24 cellular contexts compared by ENCODE assay signal in genomic region chr4:1069394-1069793, GRCh38. TPM values are rescaled to one million over a fixed set of nuclear protein-coding genes. Genes with fewer than 3 reads are reported as not detected.
DNase-seq lines count a peak whose midpoint lies in the region; ATAC-seq, FAIRE-seq and TF ChIP-seq lines count a peak whose summit lies in the region.
"Had no signal": no experiment of that assay in that cellular context is flagged by ENCODE, and none has a peak within 500 bp of the region (broad histone marks: within the 10 kb centered on the region; RNA-seq: fewer than 3 reads in every experiment).

No MANE protein-coding gene starts in this region.

- dilution Hi-C loops in IMR-90 (cut with HindIII; ENCODE audit: low sequenced_read_pairs, unreplicated experiment) = no loop called here

- TF ChIP-seq EP300 in K562 (IDR thresholded peaks at IDR 0.05; ENCODE audit: low read length) = no peak

- H3K4me3 ChIP-seq in IMR-90 (ENCODE audit: insufficient read depth, low read depth, low read length) (no peak overlapping the region), K562 (no peak overlapping the region), lower lobe of right lung (no peak overlapping the region)
- H3K4me3 ChIP-seq: A549; BLaER1 treated with 17β-estradiol and CSF1 and Interleukin-3, amounts not matched to agents 10 nM and 100 nM; GM12878; HAP-1 had no signal

- H3K4me2 ChIP-seq in IMR-90 (ENCODE audit: low read depth, low read length) = no peak overlapping the region
- no peak overlapping the region for H3K4me2 ChIP-seq in K562 (ENCODE audit: insufficient read depth, low read length)
- H3K4me2 ChIP-seq: A549 had no signal

- TF ChIP-seq RAD21 in IMR-90 (IDR thresholded peaks at IDR 0.05; ENCODE audit: low read length) (no peak), K562 (CRISPR knock-in tag; conservative IDR thresholded peaks at IDR 0.05 in 1 of 2, IDR thresholded peaks at IDR 0.05 in 1 of 2) (no peak)

- in situ Hi-C loops in IMR-90 (cut with MboI; ENCODE audit: low sequenced_read_pairs) = no loop called here
- in situ Hi-C loops in K562 (cut with MboI) = no loop called here

- H2BK5ac ChIP-seq in IMR-90 (ENCODE audit: low read depth, low read length, poor library complexity, severe bottlenecking) = no peak overlapping the region

- H2AK5ac ChIP-seq in IMR-90 (ENCODE audit: low read depth, low read length) = no peak overlapping the region

- CTCF ChIA-PET in IMR-90 (lab: Yijun Ruan, JAX) (no interaction called here), K562 (lab: Yijun Ruan, JAX; ENCODE audit: low intra/inter-chr PET ratio) (no interaction called here)

- H2AK9ac ChIP-seq in IMR-90 (replicated peaks; ENCODE audit: low read depth, low read length, poor library complexity) = no peak overlapping the region

- no TSS peak for BruUV-seq in IMR-90 (replicated peaks; lab: Mats Ljungman, UMichigan)
- no TSS peak for BruUV-seq in K562 (replicated peaks; lab: Mats Ljungman, UMichigan)

- no peaks in the 10 kb centered on the region for H4K20me1 ChIP-seq in IMR-90 (ENCODE audit: insufficient read depth, low read length)
- H4K20me1 ChIP-seq in K562 (replicated peaks; ENCODE audit: control insufficient read depth, insufficient read depth, low read length) = no peaks in the 10 kb centered on the region
- H4K20me1 ChIP-seq: BLaER1 treated with 17β-estradiol and CSF1 and Interleukin-3, amounts not matched to agents 10 nM and 100 nM had no signal

- no peak overlapping the region for H3K56ac ChIP-seq in IMR-90 (ENCODE audit: extremely low read depth, insufficient read depth, low read length)

- DNase-seq in IMR-90 = no peak
- no peak for DNase-seq in K562 (ENCODE audit: extremely low read depth in 1 of 4, low spot score in 3 of 4)
- DNase-seq in lower lobe of right lung = no peak
- DNase-seq in NCI-H2029 treated with DMSO at 0.1 percent for 48 hours (lab: John Stamatoyannopoulos, UW) = no peak
- DNase-seq in effector CD8-positive, alpha-beta T cell (lab: John Stamatoyannopoulos, UW) = no peak
- DNase-seq in head of caudate nucleus = no peak
- DNase-seq: 8988T; ACHN; AML-193; BE2C; CD4-positive, alpha-beta T cell; CD8-positive, alpha-beta memory T cell; DMS 273 treated with DMSO at 0.1 percent for 48 hours; DMS79; EL; GDM1; GOT3; HFFc6 had no signal

- no peaks in the 10 kb centered on the region for H3K4me1 ChIP-seq in IMR-90 (ENCODE audit: control insufficient read depth, insufficient read depth, low read length)
- H3K4me1 ChIP-seq in K562 (replicated peaks in 1 of 2; ENCODE audit: control insufficient read depth in 2 of 2, insufficient read depth in 2 of 2, low read length in 2 of 2) = peaks cover 0 to 5% of the 10 kb centered on the region in 2 experiments; a peak in 1 of 5 replicates
- no peaks in the 10 kb centered on the region for H3K4me1 ChIP-seq in lower lobe of right lung
- H3K4me1 ChIP-seq: A549, BE2C, HAP-1 had no signal

- no peak overlapping the region for H3K4ac ChIP-seq in IMR-90 (ENCODE audit: low read depth, low read length)

- POLR2A ChIA-PET in IMR-90 (lab: Charles Lee; ENCODE audit: unreplicated experiment) = no interaction called here
- POLR2A ChIA-PET in K562 (lab: Yijun Ruan, JAX) = interaction anchor here (0.6 kb wide), 1 partner anchor 36 kb away, joined by 4 read pairs; no protein-coding TSS in a partner anchor

- peaks cover 35% of the 10 kb centered on the region for H3K27me3 ChIP-seq in IMR-90 (ENCODE audit: control insufficient read depth, insufficient read depth, low read length)
- peaks cover 32 to 61% of the 10 kb centered on the region in 2 experiments for H3K27me3 ChIP-seq in K562 (ENCODE audit: control insufficient read depth in 2 of 2, insufficient read depth in 2 of 2, low read length in 2 of 2)
- H3K27me3 ChIP-seq in lower lobe of right lung (ENCODE audit: low read depth) = peaks cover 12% of the 10 kb centered on the region

- no peak overlapping the region for H2BK15ac ChIP-seq in IMR-90 (ENCODE audit: low read depth, low read length)

- no peak for ATAC-seq in IMR-90 (ENCODE audit: low read depth)
- ATAC-seq in K562 = no peak
- ATAC-seq in lower lobe of right lung = peak; percentile 39 to 50
- ATAC-seq: A549, GM12878 had no signal

- no peak overlapping the region for H4K91ac ChIP-seq in IMR-90 (ENCODE audit: insufficient read depth, low read depth, low read length)

- no peaks in the 10 kb centered on the region for H3K79me1 ChIP-seq in IMR-90 (ENCODE audit: low read depth in 1 of 2, low read length in 2 of 2)

- no peak overlapping the region for H3K23ac ChIP-seq in IMR-90 (ENCODE audit: low read depth, low read length)

- no peak overlapping the region for H2BK120ac ChIP-seq in IMR-90 (ENCODE audit: low read depth, low read length)

- H3K27ac ChIP-seq in IMR-90 (ENCODE audit: insufficient read depth, low read length) (no peak overlapping the region), K562 (ENCODE audit: extremely low read depth, low read depth, low read length) (no peak overlapping the region), lower lobe of right lung (no peak overlapping the region)
- H3K27ac ChIP-seq: A549; BLaER1 treated with 17β-estradiol and CSF1 and Interleukin-3, amounts not matched to agents 10 nM and 100 nM had no signal

- 58% methylated on average over 5 of the region's 7 CpGs; no CpG with 5 or more reads in 1 of the 2 experiments for WGBS in IMR-90 (ENCODE audit: extremely low coverage in 2 of 2, insufficient read length in 1 of 2), 2 experiments
- WGBS in K562 (ENCODE audit: insufficient coverage, low coverage, missing lambda C conversion rate) = 2% methylated on average over 7 of the region's 7 CpGs

- H3K9ac ChIP-seq in IMR-90 (ENCODE audit: low read depth, low read length) = no peak overlapping the region
- no peak overlapping the region for H3K9ac ChIP-seq in K562 (ENCODE audit: insufficient read depth in 1 of 2, low read depth in 2 of 2, low read length in 2 of 2)
- H3K9ac ChIP-seq: BLaER1 treated with 17β-estradiol and CSF1 and Interleukin-3, amounts not matched to agents 10 nM and 100 nM had no signal

- H3K18ac ChIP-seq in IMR-90 (ENCODE audit: low read depth, low read length) = no peak overlapping the region

- H2BK20ac ChIP-seq in IMR-90 (ENCODE audit: low read depth, low read length) = no peak overlapping the region

- H3K36me3 ChIP-seq in IMR-90 (ENCODE audit: control insufficient read depth, insufficient read depth, low read length) (no peaks in the 10 kb centered on the region), K562 (ENCODE audit: control insufficient read depth, insufficient read depth, low read length) (no peaks in the 10 kb centered on the region), lower lobe of right lung (no peaks in the 10 kb centered on the region)
- H3K36me3 ChIP-seq: BE2C; BLaER1 treated with 17β-estradiol and CSF1 and Interleukin-3, amounts not matched to agents 10 nM and 100 nM; HAP-1 had no signal

- no peak for TF ChIP-seq POLR2A in IMR-90 (IDR thresholded peaks at IDR 0.05; ENCODE audit: low read depth, low read length)
- no peak for TF ChIP-seq POLR2A in K562 (conservative IDR thresholded peaks at IDR 0.05)

- TF ChIP-seq CTCF in IMR-90 (conservative IDR thresholded peaks at IDR 0.05; ENCODE audit: low read depth, low read length) (no peak), K562 (IDR thresholded peaks at IDR 0.05 in 2 of 3, conservative IDR thresholded peaks at IDR 0.05 in 1 of 3; ENCODE audit: insufficient read depth in 2 of 3, low read depth in 1 of 3, low read length in 3 of 3) (no peak), lower lobe of right lung (IDR thresholded peaks at IDR 0.05) (no peak)

- H3K9me1 ChIP-seq in IMR-90 (ENCODE audit: insufficient read depth, low read length) = no peaks in the 10 kb centered on the region
- no peaks in the 10 kb centered on the region for H3K9me1 ChIP-seq in K562 (ENCODE audit: control insufficient read depth, insufficient read depth, low read length)

- H2AFZ ChIP-seq in IMR-90 (replicated peaks; ENCODE audit: low read length, poor library complexity) = no peak overlapping the region
- H2AFZ ChIP-seq in K562 (ENCODE audit: low read depth, low read length) = no peak overlapping the region

- peaks cover 3% of the 10 kb centered on the region for H3K9me3 ChIP-seq in IMR-90 (ENCODE audit: control insufficient read depth, insufficient read depth, low read length)
- no peaks in the 10 kb centered on the region; the same call in 1 of the 2 replicates for H3K9me3 ChIP-seq in K562 (replicated peaks; ENCODE audit: control insufficient read depth, insufficient read depth, low read depth, low read length)
- no peaks in the 10 kb centered on the region for H3K9me3 ChIP-seq in lower lobe of right lung
- H3K9me3 ChIP-seq: BE2C, HAP-1 had no signal

- no peak overlapping the region for H3K14ac ChIP-seq in IMR-90 (replicated peaks; ENCODE audit: low read depth, low read length)

- no peak overlapping the region for H4K8ac ChIP-seq in IMR-90 (ENCODE audit: low read depth in 2 of 2, low read length in 2 of 2)

- H3K79me2 ChIP-seq in K562 (ENCODE audit: control insufficient read depth, insufficient read depth, low read length) = no peaks in the 10 kb centered on the region

- H4K5ac ChIP-seq in IMR-90 (ENCODE audit: low read depth, low read length) = no peak overlapping the region

- FAIRE-seq in K562 (lab: Jason Lieb, UNC) = no peak
- FAIRE-seq: A549, D721Med, GM12878, H54 had no signal

- intact Hi-C loops in IMR-90 (cut with micrococcal nuclease) (no loop called here), K562 (cut with micrococcal nuclease) (no loop called here), lower lobe of right lung (cut with DNase I) (no loop called here), head of caudate nucleus (cut with DNase I) (no loop called here)

RNA-seq across cellular contexts. Expression of gene RNF212, which starts 44.0 kb away (rescaled TPM):
- total RNA-seq in IMR-90 (2012; rRNA removed) = under 0.01 TPM in 2 replicates
- 0.46 and 0.51 TPM in 2 replicates for polyA plus RNA-seq in IMR-90 (2012; rRNA removed)
- 0.08 and 0.35 TPM in 2 replicates for polyA plus RNA-seq in IMR-90 (2012; cell fraction: cytosol; rRNA removed)
- polyA plus RNA-seq in IMR-90 (2012; cell fraction: nucleus; rRNA removed; ENCODE audit: low replicate concordance) = 0.96 and 1.3 TPM in 2 replicates
- not detected in 2 replicates for total RNA-seq in K562 (2011; cell fraction: chromatin; rRNA removed; ENCODE audit: low replicate concordance)
- total RNA-seq in K562 (2011; cell fraction: nucleolus; rRNA removed) = not detected in 2 replicates
- total RNA-seq in K562 (2011; cell fraction: nucleoplasm; rRNA removed) = not detected in 2 replicates
- total RNA-seq in K562 (2014; rRNA removed) = not detected in 2 replicates
- not detected in 2 replicates for total RNA-seq in K562 (2014; rRNA removed; fragmentation: Illumina TruSeq; extraction: Trizol)
- total RNA-seq in K562 (2015; rRNA removed; fragmentation: Illumina TruSeq; extraction: Trizol) = not detected in 2 replicates
- not detected in 2 replicates for total RNA-seq in K562 (2021)
- polyA plus RNA-seq in K562 (2011; rRNA removed) = not detected in 2 replicates
- not detected in 2 replicates for polyA plus RNA-seq in K562 (2011; cell fraction: cytosol; rRNA removed)
- not detected in 2 replicates for polyA plus RNA-seq in K562 (2011; cell fraction: nucleus; rRNA removed)
- polyA plus RNA-seq in K562 (2012) = not detected in 2 replicates
- polyA plus RNA-seq in K562 (2014; fragmentation: Illumina TruSeq; extraction: Trizol) = not detected in 2 replicates
- polyA plus RNA-seq in K562 (2014; fragmentation: Nextera tagmentation; extraction: Ambion mirVana) = not detected
- 0.04 TPM in 1 of 2 replicates, not detected in the other for polyA plus RNA-seq in K562 (2014; rRNA removed)
- not detected in 2 replicates for polyA minus RNA-seq in K562 (2011; rRNA and poly(A)+ RNA removed)
- polyA minus RNA-seq in K562 (2011; cell fraction: cytosol; rRNA and poly(A)+ RNA removed) = not detected in 2 replicates
- polyA minus RNA-seq in K562 (2011; cell fraction: nucleus; rRNA and poly(A)+ RNA removed) = not detected in 2 replicates
- total RNA-seq in lower lobe of right lung = 6.8 TPM
- total RNA-seq: GM12878, HFFc6 had no signal
- polyA plus RNA-seq: GM12878 had no signal

RNA-seq across cellular contexts. Expression of gene FGFRL1, which starts 58.0 kb away (rescaled TPM):
- total RNA-seq in IMR-90 (2012; rRNA removed) (43.3 and 49.3 TPM in 2 replicates), K562 (2014; rRNA removed) (21.6 and 30.7 TPM in 2 replicates), K562 (2014; rRNA removed; fragmentation: Illumina TruSeq; extraction: Trizol) (5.3 and 7.1 TPM in 2 replicates), K562 (2015; rRNA removed; fragmentation: Illumina TruSeq; extraction: Trizol) (10.4 and 11.4 TPM in 2 replicates), K562 (2021) (45.6 and 49.9 TPM in 2 replicates), lower lobe of right lung (23.4 TPM)
- polyA plus RNA-seq in IMR-90 (2012; rRNA removed) (78.8 and 87.3 TPM in 2 replicates), K562 (2011; rRNA removed) (14.6 and 18.3 TPM in 2 replicates), K562 (2014; fragmentation: Illumina TruSeq; extraction: Trizol) (17.1 and 25.2 TPM in 2 replicates), K562 (2014; fragmentation: Nextera tagmentation; extraction: Ambion mirVana) (under 1 TPM; 0.34 to 0.53 TPM), K562 (2014; rRNA removed) (15.1 and 15.6 TPM in 2 replicates)
- polyA plus RNA-seq in IMR-90 (2012; cell fraction: cytosol; rRNA removed) = 35.7 and 111 TPM in 2 replicates
- polyA plus RNA-seq in IMR-90 (2012; cell fraction: nucleus; rRNA removed; ENCODE audit: low replicate concordance) = 65.7 and 165 TPM in 2 replicates
- 24.3 and 107 TPM in 2 replicates for total RNA-seq in K562 (2011; cell fraction: chromatin; rRNA removed; ENCODE audit: low replicate concordance)
- 71.6 and 76.2 TPM in 2 replicates for total RNA-seq in K562 (2011; cell fraction: nucleolus; rRNA removed)
- 78.9 and 124 TPM in 2 replicates for total RNA-seq in K562 (2011; cell fraction: nucleoplasm; rRNA removed)
- polyA plus RNA-seq in K562 (2011; cell fraction: cytosol; rRNA removed) = 39.0 and 72.2 TPM in 2 replicates
- polyA plus RNA-seq in K562 (2011; cell fraction: nucleus; rRNA removed) = 55.9 and 72.5 TPM in 2 replicates
- 28.5 and 35.1 TPM in 2 replicates for polyA plus RNA-seq in K562 (2012)
- polyA minus RNA-seq in K562 (2011; rRNA and poly(A)+ RNA removed) = 73.8 and 144 TPM in 2 replicates
- polyA minus RNA-seq in K562 (2011; cell fraction: cytosol; rRNA and poly(A)+ RNA removed) = 42.8 and 52.2 TPM in 2 replicates
- 20.8 and 21.0 TPM in 2 replicates for polyA minus RNA-seq in K562 (2011; cell fraction: nucleus; rRNA and poly(A)+ RNA removed)

Comparison
In these comparisons a context has a peak if more than half of its experiments do, and no peak if none do; other contexts are left out.
1. ATAC-seq: peak in lower lobe of right lung (2 of 2); none in IMR-90 (single experiment) and K562 (single experiment).